Comparison of ENCODE assay signal across 1 cellular context in genomic region chr12:131713349-131713748, GRCh38.
TF ChIP-seq lines count a peak whose summit lies in the region.

No MANE protein-coding gene starts in this region.

TF ChIP-seq in GM12878, 131 proteins besides CTCF, POLR2A, EP300 and RAD21 (continued from another document):
- TF ChIP-seq MLLT1 (IDR thresholded peaks at IDR 0.05) (no peak), ZBED1 (IDR thresholded peaks at IDR 0.05; ENCODE audit: borderline replicate concordance) (no peak), CEBPB (IDR thresholded peaks at IDR 0.05; ENCODE audit: borderline replicate concordance in 1 of 2, low read depth in 2 of 2, low read length in 2 of 2) (no peak), MEF2B (IDR thresholded peaks at IDR 0.05; ENCODE audit: partially characterized antibody, poor library complexity, severe bottlenecking) (no peak), ELK1 (IDR thresholded peaks at IDR 0.05; ENCODE audit: low read depth, low read length) (no peak), USF1 (IDR thresholded peaks at IDR 0.05; ENCODE audit: borderline replicate concordance, extremely low read length, insufficient read depth, low read depth, low read length) (no peak), SREBF1 (IDR thresholded peaks at IDR 0.05; ENCODE audit: low read length) (no peak), MTA3 (IDR thresholded peaks at IDR 0.05; ENCODE audit: borderline replicate concordance, low read length) (no peak), NR2C2 (IDR thresholded peaks at IDR 0.05; ENCODE audit: borderline replicate concordance, control insufficient read depth, insufficient read length, low read depth) (no peak), TCF7 (IDR thresholded peaks at IDR 0.05; ENCODE audit: borderline replicate concordance) (no peak), SMAD5 (IDR thresholded peaks at IDR 0.05; ENCODE audit: low read depth) (no peak), ATF2 (IDR thresholded peaks at IDR 0.05; ENCODE audit: low read length) (no peak)
